Comparison of ENCODE assay signal across 12 cellular contexts in the genomic region with DNA sequence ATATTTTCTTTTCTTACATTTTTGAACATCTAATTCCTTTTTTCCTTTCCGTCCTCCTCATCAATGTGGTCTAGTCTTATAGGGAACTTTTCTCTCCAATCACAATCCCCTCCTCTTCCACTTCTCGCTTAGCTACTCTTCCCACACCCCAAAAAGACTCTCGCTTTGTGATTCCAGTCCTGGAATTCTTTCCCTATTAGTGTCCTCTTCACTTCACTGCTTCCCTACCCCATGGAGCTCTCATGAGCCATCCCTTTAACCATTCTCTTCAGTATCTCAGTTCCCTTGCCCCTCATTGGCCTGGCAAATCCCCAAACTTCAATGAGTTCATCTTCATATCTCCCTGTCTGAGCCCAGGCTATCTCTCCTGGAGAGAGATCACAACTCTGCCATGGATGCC. TPM values are rescaled to one million over a fixed set of nuclear protein-coding genes. Genes with fewer than 3 reads are reported as not detected.
DNase-seq lines count a peak whose midpoint lies in the region; ATAC-seq and TF ChIP-seq lines count a peak whose summit lies in the region.
"Had no signal": no experiment of that assay in that cellular context is flagged by ENCODE, and none has a peak within 500 bp of the region (broad histone marks: within the 10 kb centered on the region; RNA-seq: fewer than 3 reads in every experiment).

No MANE protein-coding gene starts in this region.

- H3K4me1 Mint-ChIP-seq in MCF 10A (ENCODE audit: insufficient read depth, unreplicated experiment) (peaks cover 35% of the 10 kb centered on the region), activated B cell treated with CpG ODN at 0.5 μM for 24 hours (peaks cover 82% of the 10 kb centered on the region), immature natural killer cell (peaks cover 73 to 81% of the 10 kb centered on the region in 2 donors)

- dilution Hi-C loops in mammary epithelial cell (cut with HindIII; ENCODE audit: low sequenced_read_pairs): no loop called here

- no peaks in the 10 kb centered on the region for H3K9me3 ChIP-seq in mammary epithelial cell (replicated peaks; ENCODE audit: insufficient read depth, low read length)
- H3K9me3 ChIP-seq in tibial artery: no peaks in the 10 kb centered on the region
- H3K9me3 ChIP-seq: BLaER1, sigmoid colon had no signal

- no peaks in the 10 kb centered on the region for H3K36me3 Mint-ChIP-seq in MCF 10A (ENCODE audit: insufficient read depth, unreplicated experiment)
- peaks cover 5% of the 10 kb centered on the region for H3K36me3 Mint-ChIP-seq in activated B cell treated with CpG ODN at 0.5 μM for 24 hours (ENCODE audit: low read depth)
- peaks cover 0 to 3% (median 1%) of the 10 kb centered on the region in 3 donors for H3K36me3 Mint-ChIP-seq in immature natural killer cell

- CTCF ChIA-PET in mammary epithelial cell (lab: Charles Lee; ENCODE audit: low non-redundant PET) (no interaction called here), MCF 10A (lab: Yijun Ruan, JAX) (interaction anchor here (0.5 to 2.2 kb wide), 3 partner anchors 10 to 88 kb away, joined by 3 to 10 read pairs (median 7); no protein-coding TSS in a partner anchor), activated B cell treated with CpG ODN at 0.5 μM for 24 hours (lab: Charles Lee) (interaction anchor here (1.4 kb wide), 1 partner anchor 15 kb away, joined by 3 read pairs; no protein-coding TSS in a partner anchor)

- in situ Hi-C loops in mammary epithelial cell (cut with MboI; ENCODE audit: low sequenced_read_pairs in 2 of 2): no loop called here

- no peak overlapping the region for H3K9ac ChIP-seq in mammary epithelial cell (ENCODE audit: insufficient read depth, low read length)
- H3K9ac ChIP-seq: BLaER1 had no signal

- WGBS in mammary epithelial cell (ENCODE audit: low coverage, missing lambda C conversion rate): 98% methylated on average over 3 of the region's 3 CpGs

- H3K27me3 Mint-ChIP-seq in MCF 10A (ENCODE audit: insufficient read depth, unreplicated experiment) (no peaks in the 10 kb centered on the region), activated B cell treated with CpG ODN at 0.5 μM for 24 hours (no peaks in the 10 kb centered on the region), immature natural killer cell (ENCODE audit: low read depth in 3 of 3) (peaks cover 7 to 13% (median 12%) of the 10 kb centered on the region in 3 donors)

- H3K79me2 ChIP-seq in mammary epithelial cell (ENCODE audit: insufficient read depth, low read length): peaks cover 39% of the 10 kb centered on the region

- POLR2A ChIA-PET in MCF 10A (lab: Yijun Ruan, JAX) (interaction anchor here (0.7 to 1.6 kb wide), 3 partner anchors 14 to 190 kb away, joined by 3 to 5 read pairs (median 3); no protein-coding TSS in a partner anchor), activated B cell treated with CpG ODN at 0.5 μM for 24 hours (lab: Charles Lee) (interaction anchor here (0.8 to 5.7 kb wide), 5 partner anchors 14 to 56 kb away, joined by 5 to 58 read pairs (median 9); a partner anchor contains a TSS)

- peak overlapping the region; percentile 35 for H3K27ac ChIP-seq in mammary epithelial cell (ENCODE audit: insufficient read depth, low read depth, low read length)
- H3K27ac ChIP-seq in tibial artery: no peak overlapping the region
- H3K27ac ChIP-seq in dorsolateral prefrontal cortex: peak overlapping the region in 1 of 59 donors; percentile 13
- H3K27ac ChIP-seq: BLaER1 had no signal

- intact Hi-C loops in mammary epithelial cell (cut with micrococcal nuclease) (no loop called here), MCF 10A (cut with micrococcal nuclease) (no loop called here), activated B cell treated with CpG ODN at 0.5 μM for 24 hours (cut with micrococcal nuclease) (loop anchor here (5.0 kb wide), 1 partner anchor 231 kb away; a partner anchor contains a TSS), tibial artery (cut with DNase I; ENCODE audit: low total_unique reads) (loop anchor here (5.0 kb wide), 1 partner anchor 49 kb away; no protein-coding TSS in a partner anchor), dorsolateral prefrontal cortex (cut with DNase I) (loop anchor here in 1 of 2 donors (5.0 kb wide), 1 partner anchor 54 kb away; a partner anchor contains a TSS)

- H3K4me1 ChIP-seq in mammary epithelial cell (ENCODE audit: insufficient read depth, low read length): peaks cover 42% of the 10 kb centered on the region
- H3K4me1 ChIP-seq in tibial artery: peaks cover 0 to 46% (median 17%) of the 10 kb centered on the region in 4 donors

- peak overlapping the region; percentile 4 for H2AFZ ChIP-seq in mammary epithelial cell (ENCODE audit: low read depth, low read length)

- H3K9me3 Mint-ChIP-seq in MCF 10A (ENCODE audit: unreplicated experiment): no peaks in the 10 kb centered on the region
- H3K9me3 Mint-ChIP-seq in activated B cell treated with CpG ODN at 0.5 μM for 24 hours: no peaks in the 10 kb centered on the region
- no peaks in the 10 kb centered on the region for H3K9me3 Mint-ChIP-seq in immature natural killer cell

- no peak overlapping the region for H3K4me3 ChIP-seq in mammary epithelial cell (replicated peaks in 1 of 3; ENCODE audit: insufficient read depth in 1 of 3, low read depth in 2 of 3, low read length in 3 of 3)
- H3K4me3 ChIP-seq in tibial artery: no peak overlapping the region
- no peak overlapping the region for H3K4me3 ChIP-seq in dorsolateral prefrontal cortex
- H3K4me3 ChIP-seq: BLaER1 had no signal

- no peak overlapping the region for H3K27ac Mint-ChIP-seq in MCF 10A (ENCODE audit: low read depth, unreplicated experiment)
- H3K27ac Mint-ChIP-seq in activated B cell treated with CpG ODN at 0.5 μM for 24 hours: peak overlapping the region; percentile 93
- peak overlapping the region; percentile 95 to 98 (median 97) for H3K27ac Mint-ChIP-seq in immature natural killer cell

- TF ChIP-seq CTCF in mammary epithelial cell (conservative IDR thresholded peaks at IDR 0.05 in 1 of 2, IDR thresholded peaks at IDR 0.05 in 1 of 2; ENCODE audit: extremely low read depth in 1 of 2, insufficient read depth in 1 of 2, low read depth in 1 of 2, low read length in 2 of 2) (no peak), MCF 10A (IDR thresholded peaks at IDR 0.05; ENCODE audit: unreplicated experiment) (no peak), activated B cell treated with CpG ODN at 0.5 μM for 24 hours (IDR thresholded peaks at IDR 0.05) (no peak), tibial artery (IDR thresholded peaks at IDR 0.05) (no peak), dorsolateral prefrontal cortex (IDR thresholded peaks at IDR 0.05 in 54 of 56, conservative IDR thresholded peaks at IDR 0.05 in 2 of 56; ENCODE audit: low read depth in 1 of 56, partially characterized antibody in 56 of 56) (no peak)

- H4K20me1 ChIP-seq in mammary epithelial cell (ENCODE audit: insufficient read depth, low read length): no peaks in the 10 kb centered on the region
- H4K20me1 ChIP-seq: BLaER1 had no signal

- BruUV-seq in mammary epithelial cell (replicated peaks; lab: Mats Ljungman, UMichigan) (no TSS peak), MCF 10A (replicated peaks; lab: Mats Ljungman, UMichigan) (no TSS peak)

- ATAC-seq in activated B cell treated with CpG ODN at 0.5 μM for 24 hours (ENCODE audit: low read depth): no peak

- peak overlapping the region; percentile 80 for H3K4me2 ChIP-seq in mammary epithelial cell (ENCODE audit: insufficient read depth, low read depth, low read length)

- no peaks in the 10 kb centered on the region for H3K36me3 ChIP-seq in mammary epithelial cell (ENCODE audit: insufficient read depth, low read length)
- no peaks in the 10 kb centered on the region for H3K36me3 ChIP-seq in tibial artery
- H3K36me3 ChIP-seq: BLaER1, sigmoid colon had no signal

- H3K27me3 ChIP-seq in mammary epithelial cell (ENCODE audit: insufficient read depth, low read length) (no peaks in the 10 kb centered on the region), tibial artery (no peaks in the 10 kb centered on the region), dorsolateral prefrontal cortex (no peaks in the 10 kb centered on the region)
- H3K27me3 ChIP-seq: BLaER1, sigmoid colon had no signal

- H3K4me3 Mint-ChIP-seq in MCF 10A (ENCODE audit: unreplicated experiment) (no peak overlapping the region), activated B cell treated with CpG ODN at 0.5 μM for 24 hours (peak overlapping the region; percentile 91), immature natural killer cell (peak overlapping the region; percentile 85 to 96 (median 92))

- no peak for DNase-seq in mammary epithelial cell
- DNase-seq in MCF 10A (ENCODE audit: unreplicated experiment): no peak
- no peak for DNase-seq in activated B cell treated with CpG ODN at 0.5 μM for 24 hours
- no peak for DNase-seq in immature natural killer cell
- DNase-seq in hypothalamus (lab: John Stamatoyannopoulos, UW): no peak
- DNase-seq in tibial artery: no peak
- DNase-seq in dorsolateral prefrontal cortex: no peak
- no peak for DNase-seq in RPMI8226
- DNase-seq: hippocampal formation, NCI-H1417 treated with DMSO at 0.1 percent for 48 hours, sigmoid colon had no signal

RNA-seq across cellular contexts. Expression of a gene that starts 55.3 kb away (rescaled TPM):
- total RNA-seq in mammary epithelial cell: 10 to 100 TPM; 10.6 to 23.3 TPM
- polyA plus RNA-seq in mammary epithelial cell: 2.3 TPM
- polyA minus RNA-seq in mammary epithelial cell: 20.8 TPM
- total RNA-seq in MCF 10A (2022): 8.4 and 10.0 TPM in 2 replicates
- total RNA-seq in activated B cell treated with CpG ODN at 0.5 μM for 24 hours: 14.6 and 21.8 TPM in 2 replicates
- 10 to 100 TPM; 20.1 to 23.5 (median 21.5) TPM for polyA plus RNA-seq in immature natural killer cell
- 10 to 100 TPM; 25.2 to 62.1 (median 36.1) TPM for total RNA-seq in dorsolateral prefrontal cortex

Comparison
In these comparisons a context has a peak if more than half of its experiments do, and no peak if none do; other contexts are left out.
1. intact Hi-C loops: an anchor here in activated B cell treated with CpG ODN at 0.5 μM for 24 hours (5.0 kb wide) and tibial artery (5.0 kb wide); none called in mammary epithelial cell and MCF 10A.